ENCODE assay signal across 29 cellular contexts in the genomic region with DNA sequence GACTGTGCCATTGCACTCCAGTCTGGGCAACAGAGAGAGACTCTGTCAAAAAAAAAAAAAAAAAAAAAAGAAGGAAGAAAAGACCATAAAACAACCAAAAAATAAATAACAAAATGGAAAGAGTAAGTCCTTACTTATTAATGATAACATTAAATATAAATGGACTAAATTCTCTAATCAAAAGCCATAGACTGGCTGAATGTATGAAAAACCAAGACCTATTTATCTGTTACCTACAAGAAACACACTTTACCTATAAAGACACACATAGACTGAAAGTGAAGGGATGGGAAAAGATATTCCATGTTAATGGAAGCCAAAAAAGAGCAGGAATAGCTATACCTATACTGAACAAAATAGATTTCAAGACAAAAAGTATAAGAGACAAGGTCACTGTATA. TPM values are rescaled to one million over a fixed set of nuclear protein-coding genes. Genes with fewer than 3 reads are reported as not detected.
A peak's percentile ranks its signal among the peaks of the same experiment; 100 is the strongest.
DNase-seq lines count a peak whose midpoint lies in the region; ATAC-seq, FAIRE-seq and TF ChIP-seq lines count a peak whose summit lies in the region.
"Had no signal": no experiment of that assay in that cellular context is flagged by ENCODE, and none has a peak within 500 bp of the region (broad histone marks: within the 10 kb centered on the region; RNA-seq: fewer than 3 reads in every experiment).

No MANE protein-coding gene starts in this region.

- in situ Hi-C loops in K562 (cut with MboI): no loop called here

- H3K9me3 Mint-ChIP-seq in endothelial cell (ENCODE audit: unreplicated experiment): peaks cover 7% of the 10 kb centered on the region

- peaks cover 30% of the 10 kb centered on the region for H3K36me3 Mint-ChIP-seq in endothelial cell (ENCODE audit: low read depth, unreplicated experiment)

- TF ChIP-seq RAD21 in K562 (CRISPR knock-in tag; conservative IDR thresholded peaks at IDR 0.05 in 1 of 2, IDR thresholded peaks at IDR 0.05 in 1 of 2): no peak

- DNase-seq in RCC 7860 (ENCODE audit: low spot score) (no peak), K562 (ENCODE audit: extremely low read depth in 1 of 4, low spot score in 3 of 4) (no peak), endothelial cell (ENCODE audit: low spot score) (no peak), RPMI8226 (no peak), NCI-H2171 treated with DMSO at 0.1 percent for 48 hours (lab: John Stamatoyannopoulos, UW) (no peak)
- DNase-seq: 8988T; ACHN; BE2C; C1 segment of cervical spinal cord; CD4-positive, alpha-beta memory T cell; CD4-positive, CD25-positive, alpha-beta regulatory T cell; CD8-positive, alpha-beta memory T cell; COR-L47; DMS 273 treated with DMSO at 0.1 percent for 48 hours; DMS153; DMS53; DMS79; DND-41; EL; GDM1 had no signal

- H3K27me3 ChIP-seq in K562 (ENCODE audit: control insufficient read depth in 2 of 2, insufficient read depth in 2 of 2, low read length in 2 of 2): no peaks in the 10 kb centered on the region
- H3K27me3 ChIP-seq: BE2C, BLaER1 had no signal

- H3K4me1 Mint-ChIP-seq in endothelial cell (ENCODE audit: unreplicated experiment): no peaks in the 10 kb centered on the region
- H3K4me1 Mint-ChIP-seq: CD14-positive monocyte had no signal

- H3K27me3 Mint-ChIP-seq in endothelial cell (ENCODE audit: unreplicated experiment): no peaks in the 10 kb centered on the region
- H3K27me3 Mint-ChIP-seq: CD4-positive, alpha-beta memory T cell; CD4-positive, CD25-positive, alpha-beta regulatory T cell; CD8-positive, alpha-beta memory T cell had no signal

- no peaks in the 10 kb centered on the region for H3K4me1 ChIP-seq in K562 (replicated peaks in 1 of 2; ENCODE audit: control insufficient read depth in 2 of 2, insufficient read depth in 2 of 2, low read length in 2 of 2)
- H3K4me1 ChIP-seq: BE2C, BLaER1 had no signal

- no peak overlapping the region for H2AFZ ChIP-seq in K562 (ENCODE audit: low read depth, low read length)

- no TSS peak for BruUV-seq in K562 (replicated peaks; lab: Mats Ljungman, UMichigan)

- intact Hi-C loops in K562 (cut with micrococcal nuclease): no loop called here

- no peak for ATAC-seq in K562
- ATAC-seq in GM21526 (IDR thresholded peaks at IDR 0.05; ENCODE audit: low FRiP score, unreplicated experiment): no peak
- ATAC-seq: GM12878 had no signal

- TF ChIP-seq POLR2A in K562 (conservative IDR thresholded peaks at IDR 0.05): no peak

- H3K4me2 ChIP-seq in K562 (ENCODE audit: insufficient read depth, low read length): no peak overlapping the region
- H3K4me2 ChIP-seq: BLaER1 had no signal

- no peak overlapping the region for H3K4me3 ChIP-seq in K562
- H3K4me3 ChIP-seq: BLaER1, GM12878 had no signal

- TF ChIP-seq EP300 in K562 (IDR thresholded peaks at IDR 0.05; ENCODE audit: low read length): no peak

- no peak overlapping the region for H3K27ac ChIP-seq in K562 (ENCODE audit: extremely low read depth, low read depth, low read length)
- H3K27ac ChIP-seq: BLaER1 had no signal

- no peaks in the 10 kb centered on the region for H3K9me1 ChIP-seq in K562 (ENCODE audit: control insufficient read depth, insufficient read depth, low read length)

- POLR2A ChIA-PET in K562 (lab: Yijun Ruan, JAX): no interaction called here

- H3K27ac Mint-ChIP-seq in endothelial cell (ENCODE audit: unreplicated experiment): no peak overlapping the region
- H3K27ac Mint-ChIP-seq: CD14-positive monocyte; CD8-positive, alpha-beta memory T cell had no signal

- FAIRE-seq in RCC 7860 (lab: Jason Lieb, UNC) (peak; percentile 16), K562 (lab: Jason Lieb, UNC) (no peak)
- FAIRE-seq: A204.1, GM12878, GM12892, GM19239 had no signal

- 0 out of 2 replicates have a peak, but pooled peaks cover 6% of the 10 kb centered on the region for H3K9me3 ChIP-seq in K562 (replicated peaks; ENCODE audit: control insufficient read depth, insufficient read depth, low read depth, low read length)
- H3K9me3 ChIP-seq: BE2C had no signal

- no peaks in the 10 kb centered on the region for H4K20me1 ChIP-seq in K562 (replicated peaks; ENCODE audit: control insufficient read depth, insufficient read depth, low read length)
- H4K20me1 ChIP-seq: BLaER1 had no signal

- H3K36me3 ChIP-seq in K562 (ENCODE audit: control insufficient read depth, insufficient read depth, low read length): peaks cover 21% of the 10 kb centered on the region; the same call in 1 of the 3 replicates
- H3K36me3 ChIP-seq: BE2C had no signal

- CTCF ChIA-PET in K562 (lab: Yijun Ruan, JAX; ENCODE audit: low intra/inter-chr PET ratio): no interaction called here

- H3K4me3 Mint-ChIP-seq in endothelial cell (ENCODE audit: unreplicated experiment): peak overlapping the region; percentile 83
- H3K4me3 Mint-ChIP-seq: CD14-positive monocyte; CD4-positive, CD25-positive, alpha-beta regulatory T cell; CD8-positive, alpha-beta memory T cell had no signal

- no peak overlapping the region for H3K9ac ChIP-seq in K562 (ENCODE audit: insufficient read depth in 1 of 2, low read depth in 2 of 2, low read length in 2 of 2)
- H3K9ac ChIP-seq: BLaER1 had no signal

- TF ChIP-seq CTCF in K562 (IDR thresholded peaks at IDR 0.05 in 2 of 3, conservative IDR thresholded peaks at IDR 0.05 in 1 of 3; ENCODE audit: insufficient read depth in 2 of 3, low read depth in 1 of 3, low read length in 3 of 3) (no peak), endothelial cell (IDR thresholded peaks at IDR 0.05; ENCODE audit: unreplicated experiment) (no peak)

- peaks cover 3% of the 10 kb centered on the region; the same call in 1 of the 3 replicates for H3K79me2 ChIP-seq in K562 (ENCODE audit: control insufficient read depth, insufficient read depth, low read length)

TF ChIP-seq in K562, 482 proteins besides CTCF, POLR2A, EP300 and RAD21 (continues in another document):
- TF ChIP-seq ZNF507 (tag; conservative IDR thresholded peaks at IDR 0.05) (peak; percentile 98), CHCHD3 (CRISPR knock-in tag; IDR thresholded peaks at IDR 0.05) (no peak), ZNF354B (CRISPR knock-in tag; IDR thresholded peaks at IDR 0.05) (peak; percentile 93)

RNA-seq across cellular contexts. Expression of a gene that starts 16.6 kb away (rescaled TPM):
- total RNA-seq in K562 (2011; cell fraction: chromatin; rRNA removed; ENCODE audit: low replicate concordance): 16.8 and 49.2 TPM in 2 replicates
- total RNA-seq in K562 (2011; cell fraction: nucleolus; rRNA removed): 7.2 and 8.0 TPM in 2 replicates
- total RNA-seq in K562 (2011; cell fraction: nucleoplasm; rRNA removed): 20.4 and 22.3 TPM in 2 replicates
- total RNA-seq in K562 (2014; rRNA removed): 8.1 and 11.3 TPM in 2 replicates
- 17.8 and 21.2 TPM in 2 replicates for total RNA-seq in K562 (2014; rRNA removed; fragmentation: Illumina TruSeq; extraction: Trizol)
- total RNA-seq in K562 (2015; rRNA removed; fragmentation: Illumina TruSeq; extraction: Trizol): 12.1 and 13.3 TPM in 2 replicates
- total RNA-seq in K562 (2021): 19.3 and 19.9 TPM in 2 replicates
- 29.1 and 31.9 TPM in 2 replicates for polyA plus RNA-seq in K562 (2011; rRNA removed)
- polyA plus RNA-seq in K562 (2011; cell fraction: cytosol; rRNA removed): 4.6 and 13.5 TPM in 2 replicates
- 20.1 and 30.5 TPM in 2 replicates for polyA plus RNA-seq in K562 (2011; cell fraction: nucleus; rRNA removed)
- 15.9 and 25.5 TPM in 2 replicates for polyA plus RNA-seq in K562 (2012)
- 15.4 and 17.0 TPM in 2 replicates for polyA plus RNA-seq in K562 (2014; fragmentation: Illumina TruSeq; extraction: Trizol)
- polyA plus RNA-seq in K562 (2014; fragmentation: Nextera tagmentation; extraction: Ambion mirVana): 10 to 100 TPM; 51.1 to 61.1 TPM
- 13.2 and 19.1 TPM in 2 replicates for polyA plus RNA-seq in K562 (2014; rRNA removed)
- polyA minus RNA-seq in K562 (2011; rRNA and poly(A)+ RNA removed): 35.3 and 41.3 TPM in 2 replicates
- 6.4 and 6.7 TPM in 2 replicates for polyA minus RNA-seq in K562 (2011; cell fraction: cytosol; rRNA and poly(A)+ RNA removed)
- polyA minus RNA-seq in K562 (2011; cell fraction: nucleus; rRNA and poly(A)+ RNA removed): 5.0 and 7.0 TPM in 2 replicates
- total RNA-seq in endothelial cell (ENCODE audit: unreplicated experiment): 6.8 TPM

RNA-seq across cellular contexts. Expression of a gene that starts 47.8 kb away (rescaled TPM):
- 24.9 and 68.1 TPM in 2 replicates for total RNA-seq in K562 (2011; cell fraction: chromatin; rRNA removed; ENCODE audit: low replicate concordance)
- total RNA-seq in K562 (2011; cell fraction: nucleolus; rRNA removed): 16.0 and 22.9 TPM in 2 replicates
- total RNA-seq in K562 (2011; cell fraction: nucleoplasm; rRNA removed): 24.2 and 24.8 TPM in 2 replicates
- total RNA-seq in K562 (2014; rRNA removed) (13.1 and 13.2 TPM in 2 replicates), K562 (2014; rRNA removed; fragmentation: Illumina TruSeq; extraction: Trizol) (20.7 and 24.3 TPM in 2 replicates), K562 (2015; rRNA removed; fragmentation: Illumina TruSeq; extraction: Trizol) (18.2 and 19.0 TPM in 2 replicates), K562 (2021) (13.8 and 15.7 TPM in 2 replicates), endothelial cell (ENCODE audit: unreplicated experiment) (4.8 TPM)
- polyA plus RNA-seq in K562 (2011; rRNA removed) (28.9 and 32.6 TPM in 2 replicates), K562 (2014; fragmentation: Illumina TruSeq; extraction: Trizol) (19.4 and 23.5 TPM in 2 replicates), K562 (2014; fragmentation: Nextera tagmentation; extraction: Ambion mirVana) (10 to 100 TPM; 21.4 to 27.8 TPM), K562 (2014; rRNA removed) (18.1 and 18.9 TPM in 2 replicates)
- 6.9 and 11.5 TPM in 2 replicates for polyA plus RNA-seq in K562 (2011; cell fraction: cytosol; rRNA removed)
- 27.4 and 34.7 TPM in 2 replicates for polyA plus RNA-seq in K562 (2011; cell fraction: nucleus; rRNA removed)
- 8.8 and 12.3 TPM in 2 replicates for polyA plus RNA-seq in K562 (2012)
- polyA minus RNA-seq in K562 (2011; rRNA and poly(A)+ RNA removed): 37.6 and 39.6 TPM in 2 replicates
- 6.2 and 11.1 TPM in 2 replicates for polyA minus RNA-seq in K562 (2011; cell fraction: cytosol; rRNA and poly(A)+ RNA removed)
- polyA minus RNA-seq in K562 (2011; cell fraction: nucleus; rRNA and poly(A)+ RNA removed): 23.6 and 40.1 TPM in 2 replicates

RNA-seq across cellular contexts. Expression of a gene that starts 54.9 kb away (rescaled TPM):
- not detected in 2 replicates for total RNA-seq in K562 (2011; cell fraction: chromatin; rRNA removed; ENCODE audit: low replicate concordance)
- total RNA-seq in K562 (2011; cell fraction: nucleolus; rRNA removed): not detected in 2 replicates
- not detected in 2 replicates for total RNA-seq in K562 (2011; cell fraction: nucleoplasm; rRNA removed)
- total RNA-seq in K562 (2014; rRNA removed): not detected in 2 replicates
- total RNA-seq in K562 (2014; rRNA removed; fragmentation: Illumina TruSeq; extraction: Trizol): not detected in 2 replicates
- not detected in 2 replicates for total RNA-seq in K562 (2015; rRNA removed; fragmentation: Illumina TruSeq; extraction: Trizol)
- total RNA-seq in K562 (2021): not detected in 2 replicates
- 0.11 TPM in 1 of 2 replicates, not detected in the other for polyA plus RNA-seq in K562 (2011; rRNA removed)
- polyA plus RNA-seq in K562 (2011; cell fraction: cytosol; rRNA removed): 0.06 TPM in 1 of 2 replicates, not detected in the other
- 0.04 TPM in 1 of 2 replicates, not detected in the other for polyA plus RNA-seq in K562 (2011; cell fraction: nucleus; rRNA removed)
- not detected in 2 replicates for polyA plus RNA-seq in K562 (2012)
- not detected in 2 replicates for polyA plus RNA-seq in K562 (2014; fragmentation: Illumina TruSeq; extraction: Trizol)
- not detected for polyA plus RNA-seq in K562 (2014; fragmentation: Nextera tagmentation; extraction: Ambion mirVana)
- not detected in 2 replicates for polyA plus RNA-seq in K562 (2014; rRNA removed)
- not detected in 2 replicates for polyA minus RNA-seq in K562 (2011; rRNA and poly(A)+ RNA removed)
- polyA minus RNA-seq in K562 (2011; cell fraction: cytosol; rRNA and poly(A)+ RNA removed): not detected in 2 replicates
- polyA minus RNA-seq in K562 (2011; cell fraction: nucleus; rRNA and poly(A)+ RNA removed): not detected in 2 replicates
- total RNA-seq in endothelial cell (ENCODE audit: unreplicated experiment): 0.46 TPM
- total RNA-seq: Daoy, G401 had no signal
